In genomic region chr18:77127769-77128671, GRCh38 we compare ENCODE assay signal across 8 cellular contexts. TPM values are rescaled to one million over a fixed set of nuclear protein-coding genes. Genes with fewer than 3 reads are reported as not detected.
DNase-seq lines count a peak whose midpoint lies in the region; ATAC-seq and TF ChIP-seq lines count a peak whose summit lies in the region.

No MANE protein-coding gene starts in this region.

- H3K4me1 Mint-ChIP-seq in activated T-helper 1 cell treated with anti-CD3 and anti-CD28 coated beads, Interleukin-12 subunit alpha, Interleukin-12 subunit beta, Interleukin-2, Interleukin-4 antibody, amounts not matched to agents 30 ng/mL and 10 ng/mL and 1 ng/mL, durations not matched to agents 14 hours and 24 hours and 36 hours (ENCODE audit: low read depth): peaks cover 80% of the 10 kb centered on the region
- H3K4me1 Mint-ChIP-seq in stimulated activated memory B cell treated with anti-CD40 and anti-IgM and Interleukin-4, amounts not matched to agents 10 μg/mL and 1 μg/mL and 100 μg/mL, for 72 hours: peaks cover 82% of the 10 kb centered on the region

- intact Hi-C loops in activated T-helper 1 cell treated with anti-CD3 and anti-CD28 coated beads, Interleukin-12 subunit alpha, Interleukin-12 subunit beta, Interleukin-2, Interleukin-4 antibody, amounts not matched to agents 30 ng/mL and 10 ng/mL and 1 ng/mL, durations not matched to agents 14 hours and 24 hours and 36 hours (cut with micrococcal nuclease): no loop called here
- intact Hi-C loops in left ventricle myocardium inferior (cut with micrococcal nuclease): no loop called here

- H3K27ac Mint-ChIP-seq in activated T-helper 1 cell treated with anti-CD3 and anti-CD28 coated beads, Interleukin-12 subunit alpha, Interleukin-12 subunit beta, Interleukin-2, Interleukin-4 antibody, amounts not matched to agents 30 ng/mL and 10 ng/mL and 1 ng/mL, durations not matched to agents 14 hours and 24 hours and 36 hours: peak overlapping the region; percentile 83
- H3K27ac Mint-ChIP-seq in stimulated activated memory B cell treated with anti-CD40 and anti-IgM and Interleukin-4, amounts not matched to agents 10 μg/mL and 1 μg/mL and 100 μg/mL, for 72 hours: peak overlapping the region; percentile 93

- peak overlapping the region; percentile 71 for H3K27ac ChIP-seq in left ventricle myocardium inferior (replicated peaks)

- no peak overlapping the region for H3K4me3 ChIP-seq in left ventricle myocardium inferior
- H3K4me3 ChIP-seq in H7 (ENCODE audit: insufficient read depth, low read depth, low read length): no peak overlapping the region

- H3K36me3 Mint-ChIP-seq in activated T-helper 1 cell treated with anti-CD3 and anti-CD28 coated beads, Interleukin-12 subunit alpha, Interleukin-12 subunit beta, Interleukin-2, Interleukin-4 antibody, amounts not matched to agents 30 ng/mL and 10 ng/mL and 1 ng/mL, durations not matched to agents 14 hours and 24 hours and 36 hours (ENCODE audit: low read depth): peaks cover 43% of the 10 kb centered on the region
- H3K36me3 Mint-ChIP-seq in stimulated activated memory B cell treated with anti-CD40 and anti-IgM and Interleukin-4, amounts not matched to agents 10 μg/mL and 1 μg/mL and 100 μg/mL, for 72 hours: peaks cover 43% of the 10 kb centered on the region

- H3K4me3 Mint-ChIP-seq in activated T-helper 1 cell treated with anti-CD3 and anti-CD28 coated beads, Interleukin-12 subunit alpha, Interleukin-12 subunit beta, Interleukin-2, Interleukin-4 antibody, amounts not matched to agents 30 ng/mL and 10 ng/mL and 1 ng/mL, durations not matched to agents 14 hours and 24 hours and 36 hours: peak overlapping the region; percentile 75
- peak overlapping the region; percentile 30 for H3K4me3 Mint-ChIP-seq in stimulated activated memory B cell treated with anti-CD40 and anti-IgM and Interleukin-4, amounts not matched to agents 10 μg/mL and 1 μg/mL and 100 μg/mL, for 72 hours

- peak; percentile 27 for ATAC-seq in HG02759 (IDR thresholded peaks at IDR 0.05; ENCODE audit: unreplicated experiment)
- peak; percentile 74 for ATAC-seq in stimulated activated memory B cell treated with anti-CD40 and anti-IgM and Interleukin-4, amounts not matched to agents 10 μg/mL and 1 μg/mL and 100 μg/mL, for 72 hours

- no peaks in the 10 kb centered on the region for H3K9me3 ChIP-seq in left ventricle myocardium inferior (replicated peaks)

- peak; percentile 17 for DNase-seq in activated T-cell treated with anti-CD3 and anti-CD28 coated beads, Interleukin-2, amount 50 U/mL, for 1 hour
- DNase-seq in activated T-cell treated with anti-CD3 and anti-CD28 coated beads for 4 hours (no peak), NCI-H226 (peak; percentile 82), left ventricle myocardium inferior (no peak), H7 (no peak)
- no peak for DNase-seq in activated T-helper 1 cell treated with anti-CD3 and anti-CD28 coated beads, Interleukin-12 subunit alpha, Interleukin-12 subunit beta, Interleukin-2, Interleukin-4 antibody, amounts not matched to agents 30 ng/mL and 10 ng/mL and 1 ng/mL, durations not matched to agents 14 hours and 24 hours and 36 hours (ENCODE audit: low spot score)

- H3K4me1 ChIP-seq in left ventricle myocardium inferior: peaks cover 83% of the 10 kb centered on the region

- H3K9me3 Mint-ChIP-seq in activated T-helper 1 cell treated with anti-CD3 and anti-CD28 coated beads, Interleukin-12 subunit alpha, Interleukin-12 subunit beta, Interleukin-2, Interleukin-4 antibody, amounts not matched to agents 30 ng/mL and 10 ng/mL and 1 ng/mL, durations not matched to agents 14 hours and 24 hours and 36 hours: no peaks in the 10 kb centered on the region
- H3K9me3 Mint-ChIP-seq in stimulated activated memory B cell treated with anti-CD40 and anti-IgM and Interleukin-4, amounts not matched to agents 10 μg/mL and 1 μg/mL and 100 μg/mL, for 72 hours: no peaks in the 10 kb centered on the region

- no peak for TF ChIP-seq CTCF in left ventricle myocardium inferior (IDR thresholded peaks at IDR 0.05; ENCODE audit: borderline replicate concordance)

- H3K36me3 ChIP-seq in left ventricle myocardium inferior: no peaks in the 10 kb centered on the region
- no peaks in the 10 kb centered on the region for H3K36me3 ChIP-seq in H7 (replicated peaks; ENCODE audit: control insufficient read depth, insufficient read depth, low read length)

- no peaks in the 10 kb centered on the region for H3K27me3 Mint-ChIP-seq in activated T-helper 1 cell treated with anti-CD3 and anti-CD28 coated beads, Interleukin-12 subunit alpha, Interleukin-12 subunit beta, Interleukin-2, Interleukin-4 antibody, amounts not matched to agents 30 ng/mL and 10 ng/mL and 1 ng/mL, durations not matched to agents 14 hours and 24 hours and 36 hours (ENCODE audit: insufficient read depth)
- no peaks in the 10 kb centered on the region for H3K27me3 Mint-ChIP-seq in stimulated activated memory B cell treated with anti-CD40 and anti-IgM and Interleukin-4, amounts not matched to agents 10 μg/mL and 1 μg/mL and 100 μg/mL, for 72 hours

- H3K27me3 ChIP-seq in left ventricle myocardium inferior (ENCODE audit: low read depth): peaks cover 20% of the 10 kb centered on the region
- H3K27me3 ChIP-seq in H7 (ENCODE audit: control insufficient read depth, insufficient read depth, low read length): peaks cover 25% of the 10 kb centered on the region

RNA-seq across cellular contexts. Expression of gene MBP, which starts 4.6 kb away (rescaled TPM):
- 57.3 and 63.6 TPM in 2 replicates for total RNA-seq in activated T-helper 1 cell treated with anti-CD3 and anti-CD28 coated beads, Interleukin-12 subunit alpha, Interleukin-12 subunit beta, Interleukin-2, Interleukin-4 antibody, amounts not matched to agents 30 ng/mL and 10 ng/mL and 1 ng/mL, durations not matched to agents 14 hours and 24 hours and 36 hours
- 35.0 TPM for total RNA-seq in left ventricle myocardium inferior
- 4.5 and 8.6 TPM in 2 replicates for total RNA-seq in H7 (2014; rRNA removed; shearing (Covaris generic))

Comparison
In these comparisons a context has a peak if more than half of its experiments do, and no peak if none do; other contexts are left out.
1. DNase-seq: peak in activated T-cell treated with anti-CD3 and anti-CD28 coated beads, Interleukin-2, amount 50 U/mL, for 1 hour (single experiment) and NCI-H226 (single experiment); none in activated T-cell treated with anti-CD3 and anti-CD28 coated beads for 4 hours (single experiment), activated T-helper 1 cell treated with anti-CD3 and anti-CD28 coated beads, Interleukin-12 subunit alpha, Interleukin-12 subunit beta, Interleukin-2, Interleukin-4 antibody, amounts not matched to agents 30 ng/mL and 10 ng/mL and 1 ng/mL, durations not matched to agents 14 hours and 24 hours and 36 hours (single experiment), left ventricle myocardium inferior (single experiment) and H7 (single experiment).